In genomic region chr10:124744688-124745055, GRCh38 we compare ENCODE assay signal across 7 cellular contexts. TPM values are rescaled to one million over a fixed set of nuclear protein-coding genes. Genes with fewer than 3 reads are reported as not detected.
DNase-seq lines count a peak whose midpoint lies in the region; FAIRE-seq and TF ChIP-seq lines count a peak whose summit lies in the region.

No MANE protein-coding gene starts in this region.

- H3K9me3 ChIP-seq in Peyer's patch, result no peaks in the 10 kb centered on the region
- H3K9me3 ChIP-seq in endothelial cell of umbilical vein (replicated peaks; ENCODE audit: control insufficient read depth, insufficient read depth, low read length), result no peaks in the 10 kb centered on the region

- no peaks in the 10 kb centered on the region for H3K9me1 ChIP-seq in endothelial cell of umbilical vein (replicated peaks; ENCODE audit: control insufficient read depth, extremely low read depth, insufficient read depth, low read length)

- FAIRE-seq in H54 (lab: Jason Lieb, UNC), result peak; percentile 67
- FAIRE-seq in endothelial cell of umbilical vein (lab: Jason Lieb, UNC), result no peak

- no peaks in the 10 kb centered on the region for H4K20me1 ChIP-seq in endothelial cell of umbilical vein (replicated peaks; ENCODE audit: control insufficient read depth, extremely low read depth, insufficient read depth, low read length)

- POLR2A ChIA-PET in endothelial cell of umbilical vein (lab: Charles Lee), result interaction anchor here (0.5 kb wide), 1 partner anchor 86 kb away, joined by 3 read pairs; no protein-coding TSS in a partner anchor

- dilution Hi-C loops in endothelial cell of umbilical vein (cut with MboI; ENCODE audit: extremely low pct_ligation_motif_present, low sequenced_read_pairs), result no loop called here

- H3K36me3 ChIP-seq in Peyer's patch, result no peaks in the 10 kb centered on the region
- H3K36me3 ChIP-seq in endothelial cell of umbilical vein (ENCODE audit: control insufficient read depth in 2 of 2, extremely low read depth in 1 of 2, insufficient read depth in 2 of 2, low read length in 2 of 2), result no peaks in the 10 kb centered on the region

- H3K27ac Mint-ChIP-seq in nephron, result peak overlapping the region; percentile 63 to 92 (median 86)

- TF ChIP-seq POLR2A in H54 (IDR thresholded peaks at IDR 0.05; ENCODE audit: low read depth, low read length), result no peak
- TF ChIP-seq POLR2A in Peyer's patch (IDR thresholded peaks at IDR 0.05), result no peak
- TF ChIP-seq POLR2A in endothelial cell of umbilical vein (IDR thresholded peaks at IDR 0.05; ENCODE audit: low read depth, low read length), result no peak

- peak overlapping the region; percentile 73 to 95 (median 92) for H3K27ac ChIP-seq in Peyer's patch
- H3K27ac ChIP-seq in endothelial cell of umbilical vein (ENCODE audit: insufficient read depth, low read depth, low read length), result peak overlapping the region; percentile 68

- intact Hi-C loops in endothelial cell of umbilical vein (cut with micrococcal nuclease), result loop anchor here (1.0 to 5.0 kb wide), 8 partner anchors 46 to 342 kb away; partner anchors contain the start of genes EEF1AKMT2 and OAT

- peak overlapping the region; percentile 40 to 80 (median 61) for H3K4me3 ChIP-seq in Peyer's patch
- peak overlapping the region; percentile 1 to 82 (median 41) for H3K4me3 ChIP-seq in endothelial cell of umbilical vein (replicated peaks in 1 of 3; ENCODE audit: insufficient read depth in 1 of 3, low read depth in 1 of 3, low read length in 3 of 3)

- TF ChIP-seq CTCF in Peyer's patch (IDR thresholded peaks at IDR 0.05), result no peak
- no peak for TF ChIP-seq CTCF in endothelial cell of umbilical vein (IDR thresholded peaks at IDR 0.05; ENCODE audit: extremely low read depth in 1 of 2, insufficient read depth in 1 of 2, low read depth in 1 of 2, low read length in 2 of 2)
- TF ChIP-seq CTCF in nephron (IDR thresholded peaks at IDR 0.05; ENCODE audit: unreplicated experiment in 3 of 3), result no peak

- H3K27me3 ChIP-seq in Peyer's patch (no peaks in the 10 kb centered on the region), endothelial cell of umbilical vein (ENCODE audit: control insufficient read depth in 2 of 2, insufficient read depth in 2 of 2, low read length in 2 of 2) (no peaks in the 10 kb centered on the region)

- CTCF ChIA-PET in endothelial cell of umbilical vein (lab: Charles Lee), result interaction anchor here (0.9 to 6.8 kb wide), 15 partner anchors 11 to 214 kb away, joined by 5 to 218 read pairs (median 10); no protein-coding TSS in a partner anchor

- peaks cover 9% of the 10 kb centered on the region for H3K79me2 ChIP-seq in endothelial cell of umbilical vein (ENCODE audit: control insufficient read depth, insufficient read depth, low read length)

- peak overlapping the region; percentile 62 for H2AFZ ChIP-seq in endothelial cell of umbilical vein (ENCODE audit: low read depth, low read length)

- peaks cover 7% of the 10 kb centered on the region for H3K36me3 Mint-ChIP-seq in nephron (ENCODE audit: low read depth)

- peaks cover 41% of the 10 kb centered on the region for H3K4me1 Mint-ChIP-seq in nephron

- H3K9ac ChIP-seq in endothelial cell of umbilical vein (replicated peaks; ENCODE audit: extremely low read depth, insufficient read depth, low read length), result peak overlapping the region; percentile 70

- peak overlapping the region; percentile 81 to 89 (median 88) for H3K4me3 Mint-ChIP-seq in nephron

- no peaks in the 10 kb centered on the region for H3K27me3 Mint-ChIP-seq in nephron (ENCODE audit: low read depth)

- peaks cover 0 to 48% (median 17%) of the 10 kb centered on the region in 4 donors for H3K4me1 ChIP-seq in Peyer's patch
- H3K4me1 ChIP-seq in endothelial cell of umbilical vein (ENCODE audit: control insufficient read depth, extremely low read depth, insufficient read depth, low read length), result peaks cover 38% of the 10 kb centered on the region

- BruUV-seq in endothelial cell of umbilical vein (replicated peaks; lab: Mats Ljungman, UMichigan), result no TSS peak

- DNase-seq in H54 (ENCODE audit: insufficient read length, low spot score) (no peak), Peyer's patch (no peak), endothelial cell of umbilical vein (ENCODE audit: low read depth, low spot score) (peak; percentile 78), NCI-H1092 (lab: John Stamatoyannopoulos, UW) (no peak), HK-2 (ENCODE audit: unreplicated experiment) (no peak), NK-92 (lab: John Stamatoyannopoulos, UW; ENCODE audit: unreplicated experiment) (no peak)

- peak overlapping the region; percentile 76 for H3K4me2 ChIP-seq in endothelial cell of umbilical vein (ENCODE audit: insufficient read depth, low read length)

- H3K9me3 Mint-ChIP-seq in nephron, result no peaks in the 10 kb centered on the region

TF ChIP-seq in endothelial cell of umbilical vein, 7 proteins besides CTCF, POLR2A, EP300 and RAD21:
- TF ChIP-seq POLR2AphosphoS5 (IDR thresholded peaks at IDR 0.05; ENCODE audit: insufficient read depth, low read depth, low read length) (no peak), JUN (IDR thresholded peaks at IDR 0.05; ENCODE audit: borderline replicate concordance, insufficient read depth, insufficient read length, low read depth) (peak; percentile 2), MYC (IDR thresholded peaks at IDR 0.05; ENCODE audit: low read depth, low read length) (no peak), MAX (IDR thresholded peaks at IDR 0.05; ENCODE audit: insufficient read depth, insufficient read length) (no peak)

RNA-seq across cellular contexts. Expression of gene FAM53B, which starts 0.5 kb away (rescaled TPM):
- total RNA-seq in Peyer's patch (10 to 100 TPM; 72.7 to 92.1 (median 80.5) TPM), endothelial cell of umbilical vein (17.2 and 21.1 TPM in 2 replicates)
- 8.2 and 8.5 TPM in 2 replicates for polyA plus RNA-seq in endothelial cell of umbilical vein
- 6.5 and 7.7 TPM in 2 replicates for polyA plus RNA-seq in endothelial cell of umbilical vein (2011; cell fraction: cytosol; rRNA removed)
- polyA plus RNA-seq in endothelial cell of umbilical vein (2011; cell fraction: nucleus; rRNA removed), result 12.1 and 13.0 TPM in 2 replicates
- polyA plus RNA-seq in endothelial cell of umbilical vein (2012), result 10.3 and 12.2 TPM in 2 replicates
- 13.2 and 20.2 TPM in 2 replicates for polyA minus RNA-seq in endothelial cell of umbilical vein
- 14.0 TPM for polyA minus RNA-seq in endothelial cell of umbilical vein (2011; cell fraction: cytosol; rRNA and poly(A)+ RNA removed)
- polyA minus RNA-seq in endothelial cell of umbilical vein (2011; cell fraction: nucleus; rRNA and poly(A)+ RNA removed), result 13.3 and 15.2 TPM in 2 replicates

RNA-seq across cellular contexts. Expression of gene EEF1AKMT2, which starts 47.0 kb away (rescaled TPM):
- total RNA-seq in Peyer's patch (10 to 100 TPM in 3 of 4 donors, 1 to 10 TPM in 1; 9.5 to 23.3 (median 18.5) TPM), endothelial cell of umbilical vein (17.1 and 21.3 TPM in 2 replicates)
- polyA plus RNA-seq in endothelial cell of umbilical vein, result 7.0 and 8.5 TPM in 2 replicates
- 11.1 and 12.5 TPM in 2 replicates for polyA plus RNA-seq in endothelial cell of umbilical vein (2011; cell fraction: cytosol; rRNA removed)
- 15.7 and 19.9 TPM in 2 replicates for polyA plus RNA-seq in endothelial cell of umbilical vein (2011; cell fraction: nucleus; rRNA removed)
- 15.2 and 21.2 TPM in 2 replicates for polyA plus RNA-seq in endothelial cell of umbilical vein (2012)
- 10.1 and 12.7 TPM in 2 replicates for polyA minus RNA-seq in endothelial cell of umbilical vein
- 13.5 TPM for polyA minus RNA-seq in endothelial cell of umbilical vein (2011; cell fraction: cytosol; rRNA and poly(A)+ RNA removed)
- polyA minus RNA-seq in endothelial cell of umbilical vein (2011; cell fraction: nucleus; rRNA and poly(A)+ RNA removed), result 19.7 and 25.0 TPM in 2 replicates

RNA-seq across cellular contexts. Expression of gene ABRAXAS2, which starts 56.9 kb away (rescaled TPM):
- total RNA-seq in Peyer's patch (10 to 100 TPM; 10.9 to 13.1 (median 12.6) TPM), endothelial cell of umbilical vein (12.7 and 14.8 TPM in 2 replicates)
- 5.3 and 6.0 TPM in 2 replicates for polyA plus RNA-seq in endothelial cell of umbilical vein
- 7.9 and 9.6 TPM in 2 replicates for polyA plus RNA-seq in endothelial cell of umbilical vein (2011; cell fraction: cytosol; rRNA removed)
- polyA plus RNA-seq in endothelial cell of umbilical vein (2011; cell fraction: nucleus; rRNA removed), result 8.7 and 11.2 TPM in 2 replicates
- 13.9 and 16.5 TPM in 2 replicates for polyA plus RNA-seq in endothelial cell of umbilical vein (2012)
- polyA minus RNA-seq in endothelial cell of umbilical vein, result 8.6 and 8.9 TPM in 2 replicates
- polyA minus RNA-seq in endothelial cell of umbilical vein (2011; cell fraction: cytosol; rRNA and poly(A)+ RNA removed), result 8.9 TPM
- polyA minus RNA-seq in endothelial cell of umbilical vein (2011; cell fraction: nucleus; rRNA and poly(A)+ RNA removed), result 4.6 and 5.5 TPM in 2 replicates
